27 cellular contexts compared by ENCODE assay signal in genomic region chr4:8108991-8109390, GRCh38.
"Had no signal": no experiment of that assay in that cellular context is flagged by ENCODE, and none has a peak within 500 bp of the region (broad histone marks: within the 10 kb centered on the region; RNA-seq: fewer than 3 reads in every experiment).

No MANE protein-coding gene starts in this region.

- H3K9me3 ChIP-seq: left ventricle myocardium inferior, ovary, right lobe of liver, stomach, suprapubic skin, transverse colon had no signal

- H3K27ac ChIP-seq: foreskin keratinocyte, hepatocyte, left ventricle myocardium inferior, ovary, right lobe of liver, stomach, suprapubic skin, transverse colon had no signal

- H3K4me3 Mint-ChIP-seq: activated CD8-positive, alpha-beta T cell treated with anti-CD3 and anti-CD28 coated beads, Interleukin-2, amount 10 ng/mL, durations not matched to agents 7 days and 5 days; activated naive CD4-positive, alpha-beta T cell treated with anti-CD3 and anti-CD28 coated beads, Interleukin-2, amount 50 U/mL, for 24 hours; brain; dendritic cell treated with granulocyte-macrophage colony-stimulating factor and Interleukin-4, amounts not matched to agents 40 ng/mL and 50 ng/mL, for 4 days; immature natural killer cell; mesothelial cell of epicardium; naive thymus-derived CD8-positive, alpha-beta T cell; stimulated activated memory B cell treated with anti-CD40 and anti-IgM and Interleukin-4, amounts not matched to agents 10 μg/mL and 1 μg/mL and 100 μg/mL, for 72 hours; T-cell; T-helper 2 cell treated with Interferon-gamma antibody and Interleukin-4, amounts not matched to agents 5 μg/mL and 100 μg/mL, for 36 hours had no signal

- H3K27me3 ChIP-seq: hepatocyte, ovary, right lobe of liver, transverse colon had no signal

- H3K4me3 ChIP-seq: hepatocyte, left ventricle myocardium inferior, ovary, right lobe of liver, stomach, suprapubic skin, transverse colon had no signal

- DNase-seq: activated CD4-positive, alpha-beta T cell treated with anti-CD3 and anti-CD28 coated beads for 1 hour; activated CD4-positive, alpha-beta T cell treated with anti-CD3 and anti-CD28 coated beads, Interleukin-2, amount 50 U/mL, for 1 hour; activated CD8-positive, alpha-beta T cell treated with anti-CD3 and anti-CD28 coated beads, Interleukin-2, amount 10 ng/mL, durations not matched to agents 7 days and 5 days; activated gamma-delta T cell treated with Interleukin-2 at 50 U/mL for 16 hours; activated T-cell treated with anti-CD3 and anti-CD28 coated beads, Interleukin-2, amount 50 U/mL, for 1 hour; anterior cingulate cortex; effector CD4-positive, alpha-beta T cell; foreskin keratinocyte; immature natural killer cell; kidney glomerular epithelial cell; left ventricle myocardium inferior; naive thymus-derived CD8-positive, alpha-beta T cell; ovary; stimulated activated CD4-positive, alpha-beta T cell treated with anti-CD3 and anti-CD28 coated beads, Interleukin-2, amount 100 ng/mL, for 24 hours; T-cell had no signal

- H3K4me1 Mint-ChIP-seq: activated naive CD4-positive, alpha-beta T cell treated with anti-CD3 and anti-CD28 coated beads, Interleukin-2, amount 50 U/mL, for 24 hours; immature natural killer cell; stimulated activated memory B cell treated with anti-CD40 and anti-IgM and Interleukin-4, amounts not matched to agents 10 μg/mL and 1 μg/mL and 100 μg/mL, for 72 hours; T-cell had no signal

- FAIRE-seq: small intestine had no signal

- H3K9me3 Mint-ChIP-seq: activated naive CD4-positive, alpha-beta T cell treated with anti-CD3 and anti-CD28 coated beads, Interleukin-2, amount 50 U/mL, for 24 hours; dendritic cell treated with granulocyte-macrophage colony-stimulating factor and Interleukin-4, amounts not matched to agents 40 ng/mL and 50 ng/mL, for 4 days; immature natural killer cell; mesothelial cell of epicardium; naive thymus-derived CD8-positive, alpha-beta T cell; stimulated activated memory B cell treated with anti-CD40 and anti-IgM and Interleukin-4, amounts not matched to agents 10 μg/mL and 1 μg/mL and 100 μg/mL, for 72 hours; T-cell; T-helper 2 cell treated with Interferon-gamma antibody and Interleukin-4, amounts not matched to agents 5 μg/mL and 100 μg/mL, for 36 hours had no signal

- H3K36me3 Mint-ChIP-seq: activated naive CD4-positive, alpha-beta T cell treated with anti-CD3 and anti-CD28 coated beads, Interleukin-2, amount 50 U/mL, for 24 hours; immature natural killer cell; mesothelial cell of epicardium; naive thymus-derived CD8-positive, alpha-beta T cell had no signal

- H3K4me1 ChIP-seq: foreskin keratinocyte had no signal

- ATAC-seq: activated CD8-positive, alpha-beta T cell treated with anti-CD3 and anti-CD28 coated beads, Interleukin-2, amount 10 ng/mL, durations not matched to agents 7 days and 5 days; foreskin keratinocyte; naive thymus-derived CD8-positive, alpha-beta T cell; stimulated activated memory B cell treated with anti-CD40 and anti-IgM and Interleukin-4, amounts not matched to agents 10 μg/mL and 1 μg/mL and 100 μg/mL, for 72 hours; T-cell had no signal

- H3K36me3 ChIP-seq: left ventricle myocardium inferior, ovary, right lobe of liver, stomach, suprapubic skin, transverse colon had no signal

- H3K27me3 Mint-ChIP-seq: activated naive CD4-positive, alpha-beta T cell treated with anti-CD3 and anti-CD28 coated beads, Interleukin-2, amount 50 U/mL, for 24 hours had no signal

- H3K27ac Mint-ChIP-seq: activated CD8-positive, alpha-beta T cell treated with anti-CD3 and anti-CD28 coated beads, Interleukin-2, amount 10 ng/mL, durations not matched to agents 7 days and 5 days; activated naive CD4-positive, alpha-beta T cell treated with anti-CD3 and anti-CD28 coated beads, Interleukin-2, amount 50 U/mL, for 24 hours; brain; dendritic cell treated with granulocyte-macrophage colony-stimulating factor and Interleukin-4, amounts not matched to agents 40 ng/mL and 50 ng/mL, for 4 days; immature natural killer cell; mesothelial cell of epicardium; stimulated activated memory B cell treated with anti-CD40 and anti-IgM and Interleukin-4, amounts not matched to agents 10 μg/mL and 1 μg/mL and 100 μg/mL, for 72 hours; T-cell; T-helper 2 cell treated with Interferon-gamma antibody and Interleukin-4, amounts not matched to agents 5 μg/mL and 100 μg/mL, for 36 hours had no signal
